Comparison of ENCODE assay signal across 22 cellular contexts in genomic region chr2:198362777-198363176, GRCh38.
DNase-seq lines count a peak whose midpoint lies in the region; ATAC-seq, FAIRE-seq and TF ChIP-seq lines count a peak whose summit lies in the region.
"Had no signal": no experiment of that assay in that cellular context is flagged by ENCODE, and none has a peak within 500 bp of the region (broad histone marks: within the 10 kb centered on the region; RNA-seq: fewer than 3 reads in every experiment).

No MANE protein-coding gene starts in this region.

- H4K8ac ChIP-seq in IMR-90 (ENCODE audit: low read depth in 2 of 2, low read length in 2 of 2) (no peak overlapping the region), H1 (ENCODE audit: extremely low read depth, insufficient read depth, low read length) (no peak overlapping the region)

- no peak overlapping the region for H2BK12ac ChIP-seq in H1 (ENCODE audit: low read depth, low read length)

- no peaks in the 10 kb centered on the region for H3K9me1 ChIP-seq in IMR-90 (ENCODE audit: insufficient read depth, low read length)

- H3K79me1 ChIP-seq in IMR-90 (ENCODE audit: low read depth in 1 of 2, low read length in 2 of 2) (no peaks in the 10 kb centered on the region), H1 (ENCODE audit: low read depth, low read length) (no peaks in the 10 kb centered on the region)

- H3K36me3 ChIP-seq in IMR-90 (ENCODE audit: control insufficient read depth, insufficient read depth, low read length): no peaks in the 10 kb centered on the region
- H3K36me3 ChIP-seq in H1 (ENCODE audit: control insufficient read depth in 2 of 4, insufficient read depth in 4 of 4, low read length in 3 of 4): no peaks in the 10 kb centered on the region
- H3K36me3 ChIP-seq: BLaER1 treated with 17β-estradiol and CSF1 and Interleukin-3, amounts not matched to agents 10 nM and 100 nM had no signal

- no peak overlapping the region for H3K4me3 ChIP-seq in A549
- H3K4me3 ChIP-seq in IMR-90 (ENCODE audit: insufficient read depth, low read depth, low read length): no peak overlapping the region
- no peak overlapping the region for H3K4me3 ChIP-seq in H1 (ENCODE audit: extremely low read depth in 1 of 4, insufficient read depth in 2 of 4, low read depth in 3 of 4, low read length in 4 of 4)
- H3K4me3 ChIP-seq: BLaER1 treated with 17β-estradiol and CSF1 and Interleukin-3, amounts not matched to agents 10 nM and 100 nM had no signal

- DNase-seq in A549 (ENCODE audit: low read depth in 1 of 2, low spot score in 1 of 2): no peak
- no peak for DNase-seq in IMR-90
- DNase-seq in NCI-H1694 treated with DMSO at 0.1 percent for 48 hours (lab: John Stamatoyannopoulos, UW): peak; percentile 28
- DNase-seq in H1 (ENCODE audit: low read depth in 1 of 2, low spot score in 2 of 2): no peak
- DNase-seq in activated naive CD4-positive, alpha-beta T cell treated with anti-CD3 and anti-CD28 coated beads, Interleukin-2, amount 50 U/mL, for 16 hours: no peak
- DNase-seq: 8988T; AML-193; Caco-2; Calu3; CD4-positive, alpha-beta T cell; CD8-positive, alpha-beta T cell; DMS79 treated with DMSO at 0.1 percent for 48 hours; GF-D8 had no signal

- H3K4me1 ChIP-seq in A549: no peaks in the 10 kb centered on the region
- no peaks in the 10 kb centered on the region for H3K4me1 ChIP-seq in IMR-90 (ENCODE audit: control insufficient read depth, insufficient read depth, low read length)
- H3K4me1 ChIP-seq in H1 (replicated peaks in 1 of 4; ENCODE audit: control insufficient read depth in 3 of 4, insufficient read depth in 4 of 4, low read length in 3 of 4): no peaks in the 10 kb centered on the region
- H3K4me1 ChIP-seq: BLaER1 treated with 17β-estradiol and CSF1 and Interleukin-3, amounts not matched to agents 10 nM and 100 nM; Caco-2 had no signal

- no peaks in the 10 kb centered on the region for H4K20me1 ChIP-seq in IMR-90 (ENCODE audit: insufficient read depth, low read length)
- no peaks in the 10 kb centered on the region for H4K20me1 ChIP-seq in H1 (replicated peaks in 1 of 2; ENCODE audit: control insufficient read depth in 1 of 2, insufficient read depth in 2 of 2, low read length in 2 of 2)
- H4K20me1 ChIP-seq: BLaER1 treated with 17β-estradiol and CSF1 and Interleukin-3, amounts not matched to agents 10 nM and 100 nM had no signal

- H2BK20ac ChIP-seq in IMR-90 (ENCODE audit: low read depth, low read length): no peak overlapping the region
- H2BK20ac ChIP-seq in H1 (ENCODE audit: low read length): no peak overlapping the region

- no peak overlapping the region for H2AK5ac ChIP-seq in IMR-90 (ENCODE audit: low read depth, low read length)
- H2AK5ac ChIP-seq in H1 (ENCODE audit: low read depth, low read length): no peak overlapping the region

- no peak overlapping the region for H3K18ac ChIP-seq in IMR-90 (ENCODE audit: low read depth, low read length)
- no peak overlapping the region for H3K18ac ChIP-seq in H1 (ENCODE audit: extremely low read depth, low read length)

- H2BK15ac ChIP-seq in IMR-90 (ENCODE audit: low read depth, low read length) (no peak overlapping the region), H1 (ENCODE audit: low read length) (no peak overlapping the region)

- H4K5ac ChIP-seq in IMR-90 (ENCODE audit: low read depth, low read length): no peak overlapping the region
- H4K5ac ChIP-seq in H1 (ENCODE audit: insufficient read length, low read depth, low read length): no peak overlapping the region

- no peak overlapping the region for H3K56ac ChIP-seq in IMR-90 (ENCODE audit: extremely low read depth, insufficient read depth, low read length)
- H3K56ac ChIP-seq in H1 (replicated peaks; ENCODE audit: insufficient read length, low read depth, low read length): no peak overlapping the region

- H2BK5ac ChIP-seq in IMR-90 (ENCODE audit: low read depth, low read length, poor library complexity, severe bottlenecking) (no peak overlapping the region), H1 (ENCODE audit: low read depth, low read length) (no peak overlapping the region)

- H3K27me3 ChIP-seq in IMR-90 (ENCODE audit: control insufficient read depth, insufficient read depth, low read length): no peaks in the 10 kb centered on the region
- H3K27me3 ChIP-seq in H1 (replicated peaks in 1 of 4; ENCODE audit: control insufficient read depth in 3 of 4, extremely low read depth in 1 of 4, insufficient read depth in 3 of 4, low read length in 3 of 4): no peaks in the 10 kb centered on the region
- H3K27me3 ChIP-seq: BLaER1 treated with 17β-estradiol and CSF1 and Interleukin-3, amounts not matched to agents 10 nM and 100 nM had no signal

- H3K4me2 ChIP-seq in A549 (no peak overlapping the region), IMR-90 (ENCODE audit: low read depth, low read length) (no peak overlapping the region), H1 (ENCODE audit: insufficient read depth in 1 of 2, low read depth in 2 of 2, low read length in 2 of 2) (no peak overlapping the region)
- H3K4me2 ChIP-seq: BLaER1 treated with 17β-estradiol and CSF1 and Interleukin-3, amounts not matched to agents 10 nM and 100 nM had no signal

- H3K14ac ChIP-seq in IMR-90 (replicated peaks; ENCODE audit: low read depth, low read length) (no peak overlapping the region), H1 (ENCODE audit: insufficient read length) (no peak overlapping the region)

- FAIRE-seq in A549 (lab: Jason Lieb, UNC) (no peak), H1 (lab: Jason Lieb, UNC) (no peak)
- FAIRE-seq: A204.1, D721Med, G401.6, GM12891, GM19239 had no signal

- ATAC-seq in A549 (no peak), IMR-90 (ENCODE audit: low read depth) (no peak), GM19455 (IDR thresholded peaks at IDR 0.05; ENCODE audit: unreplicated experiment) (no peak), HG03139 (IDR thresholded peaks at IDR 0.05; ENCODE audit: unreplicated experiment) (no peak)
- ATAC-seq: CD8-positive, alpha-beta T cell had no signal

- 0% methylated on average over 1 of the region's 1 CpG for WGBS in A549 (ENCODE audit: missing lambda C conversion rate)
- no CpG with 5 or more reads among the region's 1 CpG for WGBS in IMR-90 (ENCODE audit: extremely low coverage in 2 of 2, insufficient read length in 1 of 2), 2 experiments
- 94% methylated on average over 1 of the region's 1 CpG; no CpG with 5 or more reads in 1 of the 2 experiments for WGBS in H1 (ENCODE audit: extremely low coverage in 1 of 2, insufficient coverage in 1 of 2, insufficient read length in 1 of 2, insufficient replicate concordance in 2 of 2, low coverage in 1 of 2, low lambda C conversion rate in 2 of 2, missing lambda C conversion rate in 1 of 2), 2 experiments

- TF ChIP-seq POLR2A in A549 (IDR thresholded peaks at IDR 0.05; ENCODE audit: low read length): no peak
- TF ChIP-seq POLR2A in IMR-90 (IDR thresholded peaks at IDR 0.05; ENCODE audit: low read depth, low read length): no peak
- no peak for TF ChIP-seq POLR2A in H1 (IDR thresholded peaks at IDR 0.05; ENCODE audit: control extremely low read depth in 1 of 2, low read depth in 2 of 2, low read length in 2 of 2)

- no peaks in the 10 kb centered on the region for H3K9me3 ChIP-seq in A549
- no peaks in the 10 kb centered on the region for H3K9me3 ChIP-seq in IMR-90 (ENCODE audit: control insufficient read depth, insufficient read depth, low read length)
- no peaks in the 10 kb centered on the region for H3K9me3 ChIP-seq in H1 (ENCODE audit: insufficient read depth in 2 of 2, low read depth in 1 of 2, low read length in 1 of 2)
- H3K9me3 ChIP-seq: BLaER1 treated with 17β-estradiol and CSF1 and Interleukin-3, amounts not matched to agents 10 nM and 100 nM; Caco-2 had no signal

- no peak overlapping the region for H2AK9ac ChIP-seq in IMR-90 (replicated peaks; ENCODE audit: low read depth, low read length, poor library complexity)

- H3K23me2 ChIP-seq in H1 (ENCODE audit: low read depth, low read length): no peaks in the 10 kb centered on the region

- H3K79me2 ChIP-seq in H1 (ENCODE audit: control insufficient read depth in 1 of 2, insufficient read depth in 2 of 2, low read length in 2 of 2): no peaks in the 10 kb centered on the region

- POLR2A ChIA-PET in A549 (lab: Yijun Ruan, JAX): no interaction called here
- POLR2A ChIA-PET in IMR-90 (lab: Charles Lee; ENCODE audit: unreplicated experiment): no interaction called here
- POLR2A ChIA-PET in H1 (lab: Charles Lee; ENCODE audit: partially characterized antibody): no interaction called here

- dilution Hi-C loops in IMR-90 (cut with HindIII; ENCODE audit: low sequenced_read_pairs, unreplicated experiment): no loop called here

- TF ChIP-seq RAD21 in A549 (conservative IDR thresholded peaks at IDR 0.05 in 1 of 2, IDR thresholded peaks at IDR 0.05 in 1 of 2) (no peak), IMR-90 (IDR thresholded peaks at IDR 0.05; ENCODE audit: low read length) (no peak), H1 (IDR thresholded peaks at IDR 0.05 in 1 of 2, conservative IDR thresholded peaks at IDR 0.05 in 1 of 2; ENCODE audit: low read depth in 2 of 2, low read length in 2 of 2) (no peak)

- H3K23ac ChIP-seq in IMR-90 (ENCODE audit: low read depth, low read length) (no peak overlapping the region), H1 (ENCODE audit: insufficient read length) (no peak overlapping the region)

- no peak for TF ChIP-seq CTCF in A549 (IDR thresholded peaks at IDR 0.05)
- TF ChIP-seq CTCF in IMR-90 (conservative IDR thresholded peaks at IDR 0.05; ENCODE audit: low read depth, low read length): no peak
- no peak for TF ChIP-seq CTCF in H1 (IDR thresholded peaks at IDR 0.05; ENCODE audit: control extremely low read depth in 1 of 3, insufficient read depth in 1 of 3, low read depth in 1 of 3, low read length in 3 of 3)

- no peak for TF ChIP-seq EP300 in A549 (IDR thresholded peaks at IDR 0.05)
- TF ChIP-seq EP300 in H1 (IDR thresholded peaks at IDR 0.05; ENCODE audit: borderline replicate concordance in 1 of 2, low read depth in 2 of 2, low read length in 2 of 2): no peak

- H2AFZ ChIP-seq in IMR-90 (replicated peaks; ENCODE audit: low read length, poor library complexity): no peak overlapping the region
- H2AFZ ChIP-seq in H1 (ENCODE audit: low read length): no peak overlapping the region

- CTCF ChIA-PET in A549 (lab: Yijun Ruan, JAX) (no interaction called here), IMR-90 (lab: Yijun Ruan, JAX) (no interaction called here), H1 (lab: Charles Lee; ENCODE audit: partially characterized antibody) (interaction anchor here (0.6 to 2.5 kb wide), 3 partner anchors 12 to 1493 kb away, joined by 3 to 12 read pairs (median 6); no protein-coding TSS in a partner anchor)

- H3K27ac ChIP-seq in A549 (no peak overlapping the region), IMR-90 (ENCODE audit: insufficient read depth, low read length) (no peak overlapping the region), H1 (ENCODE audit: low read depth, low read length) (no peak overlapping the region)
- H3K27ac ChIP-seq: BLaER1 treated with 17β-estradiol and CSF1 and Interleukin-3, amounts not matched to agents 10 nM and 100 nM; C4-2B had no signal

- in situ Hi-C loops in IMR-90 (cut with MboI; ENCODE audit: low sequenced_read_pairs): no loop called here

- no TSS peak for BruUV-seq in IMR-90 (replicated peaks; lab: Mats Ljungman, UMichigan)

- H3K4ac ChIP-seq in IMR-90 (ENCODE audit: low read depth, low read length): no peak overlapping the region
- H3K4ac ChIP-seq in H1 (replicated peaks; ENCODE audit: insufficient read length, low read depth, low read length): no peak overlapping the region

- H3K9ac ChIP-seq in IMR-90 (ENCODE audit: low read depth, low read length): no peak overlapping the region
- no peak overlapping the region for H3K9ac ChIP-seq in H1 (replicated peaks in 1 of 4; ENCODE audit: extremely low read depth in 1 of 4, low read depth in 3 of 4, low read length in 3 of 4)
- H3K9ac ChIP-seq: BLaER1 treated with 17β-estradiol and CSF1 and Interleukin-3, amounts not matched to agents 10 nM and 100 nM had no signal

- intact Hi-C loops in IMR-90 (cut with micrococcal nuclease): loop anchor here (10.0 kb wide), 1 partner anchor 722 kb away; no protein-coding TSS in a partner anchor

- no peak overlapping the region for H4K91ac ChIP-seq in IMR-90 (ENCODE audit: insufficient read depth, low read depth, low read length)
- H4K91ac ChIP-seq in H1 (replicated peaks; ENCODE audit: insufficient read length, low read length): no peak overlapping the region

- H2BK120ac ChIP-seq in IMR-90 (ENCODE audit: low read depth, low read length) (no peak overlapping the region), H1 (replicated peaks; ENCODE audit: low read depth, low read length) (no peak overlapping the region)

Comparison
In these comparisons a context has a peak if more than half of its experiments do, and no peak if none do; other contexts are left out.
1. Of the 18 proteins assayed by ChIP-seq in both H1 and A549: peak only in H1: none; only in A549: none; in both: MAFK; in neither: 17.